Comparison of ENCODE assay signal across 1 cellular context in the genomic region with DNA sequence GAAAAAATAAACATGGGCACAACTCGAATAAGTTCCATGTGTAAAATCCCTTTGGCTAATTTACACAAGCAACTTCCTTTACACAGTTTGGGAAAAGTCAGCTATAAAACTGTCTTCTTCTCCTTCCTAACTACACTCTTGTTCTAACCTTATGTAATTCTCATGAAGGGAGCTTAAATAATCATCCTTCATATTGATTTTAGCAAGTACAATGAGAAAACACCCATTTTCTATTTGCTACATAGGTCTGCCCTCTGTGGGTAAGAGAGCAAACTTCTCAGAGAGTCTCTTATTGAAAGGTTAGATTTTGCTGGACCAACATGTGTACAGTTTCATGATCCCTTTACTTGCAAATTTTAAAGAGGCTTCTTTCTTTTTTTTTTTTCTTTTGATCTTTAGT.
TF ChIP-seq lines count a peak whose summit lies in the region.

No MANE protein-coding gene starts in this region.

TF ChIP-seq in GM23338, 12 proteins besides CTCF, POLR2A, EP300 and RAD21 (continued from another document):
- TF ChIP-seq, protein P1, sequence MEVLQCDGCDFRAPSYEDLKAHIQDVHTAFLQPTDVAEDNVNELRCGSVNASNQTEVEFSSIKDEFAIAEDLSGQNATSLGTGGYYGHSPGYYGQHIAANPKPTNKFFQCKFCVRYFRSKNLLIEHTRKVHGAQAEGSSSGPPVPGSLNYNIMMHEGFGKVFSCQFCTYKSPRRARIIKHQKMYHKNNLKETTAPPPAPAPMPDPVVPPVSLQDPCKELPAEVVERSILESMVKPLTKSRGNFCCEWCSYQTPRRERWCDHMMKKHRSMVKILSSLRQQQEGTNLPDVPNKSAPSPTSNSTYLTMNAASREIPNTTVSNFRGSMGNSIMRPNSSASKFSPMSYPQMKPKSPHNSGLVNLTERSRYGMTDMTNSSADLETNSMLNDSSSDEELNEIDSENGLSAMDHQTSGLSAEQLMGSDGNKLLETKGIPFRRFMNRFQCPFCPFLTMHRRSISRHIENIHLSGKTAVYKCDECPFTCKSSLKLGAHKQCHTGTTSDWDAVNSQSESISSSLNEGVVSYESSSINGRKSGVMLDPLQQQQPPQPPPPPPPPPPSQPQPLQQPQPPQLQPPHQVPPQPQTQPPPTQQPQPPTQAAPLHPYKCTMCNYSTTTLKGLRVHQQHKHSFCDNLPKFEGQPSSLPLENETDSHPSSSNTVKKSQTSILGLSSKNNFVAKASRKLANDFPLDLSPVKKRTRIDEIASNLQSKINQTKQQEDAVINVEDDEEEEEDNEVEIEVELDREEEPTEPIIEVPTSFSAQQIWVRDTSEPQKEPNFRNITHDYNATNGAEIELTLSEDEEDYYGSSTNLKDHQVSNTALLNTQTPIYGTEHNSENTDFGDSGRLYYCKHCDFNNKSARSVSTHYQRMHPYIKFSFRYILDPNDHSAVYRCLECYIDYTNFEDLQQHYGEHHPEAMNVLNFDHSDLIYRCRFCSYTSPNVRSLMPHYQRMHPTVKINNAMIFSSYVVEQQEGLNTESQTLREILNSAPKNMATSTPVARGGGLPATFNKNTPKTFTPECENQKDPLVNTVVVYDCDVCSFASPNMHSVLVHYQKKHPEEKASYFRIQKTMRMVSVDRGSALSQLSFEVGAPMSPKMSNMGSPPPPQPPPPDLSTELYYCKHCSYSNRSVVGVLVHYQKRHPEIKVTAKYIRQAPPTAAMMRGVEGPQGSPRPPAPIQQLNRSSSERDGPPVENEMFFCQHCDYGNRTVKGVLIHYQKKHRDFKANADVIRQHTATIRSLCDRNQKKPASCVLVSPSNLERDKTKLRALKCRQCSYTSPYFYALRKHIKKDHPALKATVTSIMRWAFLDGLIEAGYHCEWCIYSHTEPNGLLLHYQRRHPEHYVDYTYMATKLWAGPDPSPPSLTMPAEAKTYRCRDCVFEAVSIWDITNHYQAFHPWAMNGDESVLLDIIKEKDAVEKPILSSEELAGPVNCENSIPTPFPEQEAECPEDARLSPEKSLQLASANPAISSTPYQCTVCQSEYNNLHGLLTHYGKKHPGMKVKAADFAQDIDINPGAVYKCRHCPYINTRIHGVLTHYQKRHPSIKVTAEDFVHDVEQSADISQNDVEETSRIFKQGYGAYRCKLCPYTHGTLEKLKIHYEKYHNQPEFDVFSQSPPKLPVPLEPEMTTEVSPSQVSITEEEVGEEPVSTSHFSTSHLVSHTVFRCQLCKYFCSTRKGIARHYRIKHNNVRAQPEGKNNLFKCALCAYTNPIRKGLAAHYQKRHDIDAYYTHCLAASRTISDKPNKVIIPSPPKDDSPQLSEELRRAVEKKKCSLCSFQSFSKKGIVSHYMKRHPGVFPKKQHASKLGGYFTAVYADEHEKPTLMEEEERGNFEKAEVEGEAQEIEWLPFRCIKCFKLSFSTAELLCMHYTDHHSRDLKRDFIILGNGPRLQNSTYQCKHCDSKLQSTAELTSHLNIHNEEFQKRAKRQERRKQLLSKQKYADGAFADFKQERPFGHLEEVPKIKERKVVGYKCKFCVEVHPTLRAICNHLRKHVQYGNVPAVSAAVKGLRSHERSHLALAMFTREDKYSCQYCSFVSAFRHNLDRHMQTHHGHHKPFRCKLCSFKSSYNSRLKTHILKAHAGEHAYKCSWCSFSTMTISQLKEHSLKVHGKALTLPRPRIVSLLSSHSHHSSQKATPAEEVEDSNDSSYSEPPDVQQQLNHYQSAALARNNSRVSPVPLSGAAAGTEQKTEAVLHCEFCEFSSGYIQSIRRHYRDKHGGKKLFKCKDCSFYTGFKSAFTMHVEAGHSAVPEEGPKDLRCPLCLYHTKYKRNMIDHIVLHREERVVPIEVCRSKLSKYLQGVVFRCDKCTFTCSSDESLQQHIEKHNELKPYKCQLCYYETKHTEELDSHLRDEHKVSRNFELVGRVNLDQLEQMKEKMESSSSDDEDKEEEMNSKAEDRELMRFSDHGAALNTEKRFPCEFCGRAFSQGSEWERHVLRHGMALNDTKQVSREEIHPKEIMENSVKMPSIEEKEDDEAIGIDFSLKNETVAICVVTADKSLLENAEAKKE (CRISPR knock-in tag; IDR thresholded peaks at IDR 0.05): no peak
